Comparison of ENCODE assay signal across 9 cellular contexts in genomic region chr19:45117167-45117594, GRCh38. TPM values are rescaled to one million over a fixed set of nuclear protein-coding genes. Genes with fewer than 3 reads are reported as not detected.
DNase-seq lines count a peak whose midpoint lies in the region; ATAC-seq and TF ChIP-seq lines count a peak whose summit lies in the region.
"Had no signal": no experiment of that assay in that cellular context is flagged by ENCODE, and none has a peak within 500 bp of the region (broad histone marks: within the 10 kb centered on the region; RNA-seq: fewer than 3 reads in every experiment).

No MANE protein-coding gene starts in this region.

- intact Hi-C loops in psoas muscle (cut with DNase I): no loop called here

- H3K27me3 Mint-ChIP-seq in activated T-cell treated with anti-CD3 and anti-CD28 coated beads, Interleukin-2, amount 50 U/mL, for 24 hours: no peaks in the 10 kb centered on the region

- H3K4me1 ChIP-seq in psoas muscle (peaks cover 44% of the 10 kb centered on the region), gastroesophageal sphincter (peaks cover 0 to 24% (median 4%) of the 10 kb centered on the region in 3 donors)

- peaks cover 71% of the 10 kb centered on the region for H3K4me1 Mint-ChIP-seq in activated T-cell treated with anti-CD3 and anti-CD28 coated beads, Interleukin-2, amount 50 U/mL, for 24 hours (ENCODE audit: low read depth)

- H3K9me3 Mint-ChIP-seq in activated T-cell treated with anti-CD3 and anti-CD28 coated beads, Interleukin-2, amount 50 U/mL, for 24 hours: no peaks in the 10 kb centered on the region

- WGBS in psoas muscle, 3 donors: 74 to 82% (median 76%) methylated on average over 16 of the region's 16 CpGs
- 52% methylated on average over 5 of the region's 16 CpGs; no CpG with 5 or more reads in 1 of the 2 donors for WGBS in gastroesophageal sphincter (ENCODE audit: low coverage in 1 of 2), 2 donors

- peak; percentile 43 for ATAC-seq in GM21447 (IDR thresholded peaks at IDR 0.05; ENCODE audit: unreplicated experiment)
- no peak for ATAC-seq in psoas muscle
- no peak for ATAC-seq in HG03025 (IDR thresholded peaks at IDR 0.05; ENCODE audit: low FRiP score, unreplicated experiment)
- ATAC-seq in gastroesophageal sphincter: no peak
- ATAC-seq in SK-N-SH treated with all-trans-retinoic acid at 6 μM for 48 hours: no peak

- no peaks in the 10 kb centered on the region for H3K9me3 ChIP-seq in psoas muscle
- no peaks in the 10 kb centered on the region for H3K9me3 ChIP-seq in gastroesophageal sphincter

- H3K27ac ChIP-seq in psoas muscle: peak overlapping the region; percentile 89
- no peak overlapping the region for H3K27ac ChIP-seq in gastroesophageal sphincter

- H3K27ac Mint-ChIP-seq in activated T-cell treated with anti-CD3 and anti-CD28 coated beads, Interleukin-2, amount 50 U/mL, for 24 hours: peak overlapping the region; percentile 67

- H3K27me3 ChIP-seq in psoas muscle (ENCODE audit: insufficient read depth in 3 of 3, low read length in 2 of 3) (no peaks in the 10 kb centered on the region), gastroesophageal sphincter (no peaks in the 10 kb centered on the region)

- H3K36me3 ChIP-seq in psoas muscle (ENCODE audit: insufficient read depth in 1 of 2, low read depth in 1 of 2) (no peaks in the 10 kb centered on the region), gastroesophageal sphincter (no peaks in the 10 kb centered on the region)

- DNase-seq in NCI-H524 (lab: John Stamatoyannopoulos, UW): peak; percentile 43 to 80
- peak; percentile 74 for DNase-seq in activated T-cell treated with anti-CD3 and anti-CD28 coated beads, Interleukin-2, amount 50 U/mL, for 24 hours
- DNase-seq in psoas muscle: no peak
- DNase-seq in hepatic stellate cell (ENCODE audit: low spot score): no peak

- H3K36me3 Mint-ChIP-seq in activated T-cell treated with anti-CD3 and anti-CD28 coated beads, Interleukin-2, amount 50 U/mL, for 24 hours (ENCODE audit: low read depth): peaks cover 4% of the 10 kb centered on the region

- TF ChIP-seq CTCF in psoas muscle (IDR thresholded peaks at IDR 0.05) (no peak), gastroesophageal sphincter (IDR thresholded peaks at IDR 0.05) (no peak)

- H3K4me3 Mint-ChIP-seq in activated T-cell treated with anti-CD3 and anti-CD28 coated beads, Interleukin-2, amount 50 U/mL, for 24 hours: peak overlapping the region; percentile 36

- no peak for TF ChIP-seq POLR2A in gastroesophageal sphincter (IDR thresholded peaks at IDR 0.05)

- no peak for TF ChIP-seq EP300 in gastroesophageal sphincter (IDR thresholded peaks at IDR 0.05)

- no peak overlapping the region for H3K4me3 ChIP-seq in psoas muscle
- H3K4me3 ChIP-seq in gastroesophageal sphincter: no peak overlapping the region

TF ChIP-seq in SK-N-SH treated with all-trans-retinoic acid at 6 μM for 48 hours, 23 proteins besides CTCF, POLR2A, EP300 and RAD21:
- no peak for TF ChIP-seq ARNTL (CRISPR knock-in tag; IDR thresholded peaks at IDR 0.05; ENCODE audit: borderline replicate concordance, low read depth)
- TF ChIP-seq, protein P1, sequence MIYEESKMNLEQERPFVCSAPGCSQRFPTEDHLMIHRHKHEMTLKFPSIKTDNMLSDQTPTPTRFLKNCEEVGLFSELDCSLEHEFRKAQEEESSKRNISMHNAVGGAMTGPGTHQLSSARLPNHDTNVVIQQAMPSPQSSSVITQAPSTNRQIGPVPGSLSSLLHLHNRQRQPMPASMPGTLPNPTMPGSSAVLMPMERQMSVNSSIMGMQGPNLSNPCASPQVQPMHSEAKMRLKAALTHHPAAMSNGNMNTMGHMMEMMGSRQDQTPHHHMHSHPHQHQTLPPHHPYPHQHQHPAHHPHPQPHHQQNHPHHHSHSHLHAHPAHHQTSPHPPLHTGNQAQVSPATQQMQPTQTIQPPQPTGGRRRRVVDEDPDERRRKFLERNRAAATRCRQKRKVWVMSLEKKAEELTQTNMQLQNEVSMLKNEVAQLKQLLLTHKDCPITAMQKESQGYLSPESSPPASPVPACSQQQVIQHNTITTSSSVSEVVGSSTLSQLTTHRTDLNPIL (CRISPR knock-in tag; IDR thresholded peaks at IDR 0.05; ENCODE audit: low read depth): no peak
- TF ChIP-seq ISL1 (CRISPR knock-in tag; IDR thresholded peaks at IDR 0.05): no peak
- no peak for TF ChIP-seq SNAI2 (CRISPR knock-in tag; IDR thresholded peaks at IDR 0.05)
- TF ChIP-seq ZC3H10 (CRISPR knock-in tag; IDR thresholded peaks at IDR 0.05): no peak
- no peak for TF ChIP-seq PATZ1 (CRISPR knock-in tag; IDR thresholded peaks at IDR 0.05; ENCODE audit: borderline replicate concordance)
- no peak for TF ChIP-seq ZFP3 (CRISPR knock-in tag; IDR thresholded peaks at IDR 0.05)
- TF ChIP-seq ZNF565 (CRISPR knock-in tag; conservative IDR thresholded peaks at IDR 0.05; ENCODE audit: low read depth): no peak
- no peak for TF ChIP-seq OSR1 (CRISPR knock-in tag; IDR thresholded peaks at IDR 0.05)

RNA-seq across cellular contexts. Expression of gene PPP1R37, which starts 24.2 kb away (rescaled TPM):
- 10 to 100 TPM; 27.0 to 34.6 (median 29.1) TPM for total RNA-seq in psoas muscle
- 10 to 100 TPM; 25.5 to 39.5 (median 36.3) TPM for polyA plus RNA-seq in psoas muscle
- total RNA-seq in gastroesophageal sphincter: 10 to 100 TPM; 22.6 to 51.4 (median 24.6) TPM

RNA-seq across cellular contexts. Expression of gene GEMIN7, which starts 38.1 kb away (rescaled TPM):
- total RNA-seq in psoas muscle: 10 to 100 TPM; 19.6 to 27.3 (median 24.3) TPM
- polyA plus RNA-seq in psoas muscle: 10 to 100 TPM; 40.9 to 51.1 (median 50.3) TPM
- 10 to 100 TPM in 3 of 4 donors, 1 to 10 TPM in 1; 6.4 to 17.6 (median 14.8) TPM for total RNA-seq in gastroesophageal sphincter

RNA-seq across cellular contexts. Expression of gene ZNF296, which starts 40.9 kb away (rescaled TPM):
- total RNA-seq in psoas muscle (under 1 TPM in 3 of 4 donors, not detected in 1; 0.34 to 0.73 (median 0.36) TPM), gastroesophageal sphincter (under 1 TPM in 1 of 4 donors, not detected in 3; 0.50 TPM)
- polyA plus RNA-seq in psoas muscle: under 1 TPM; 0.22 to 0.62 (median 0.44) TPM
- total RNA-seq: LHCN-M2 had no signal

RNA-seq across cellular contexts. Expression of gene NKPD1, which starts 43.6 kb away (rescaled TPM):
- total RNA-seq in psoas muscle (under 1 TPM in 3 of 4 donors, not detected in 1; 0.06 to 0.09 (median 0.08) TPM), gastroesophageal sphincter (under 1 TPM in 2 of 4 donors, not detected in 2; 0.16 to 0.39 TPM)
- polyA plus RNA-seq in psoas muscle: under 1 TPM in 2 of 3 donors, not detected in 1; 0.08 to 0.18 TPM

Comparison
In these comparisons a context has a peak if more than half of its experiments do, and no peak if none do; other contexts are left out.
1. DNase-seq: peak in NCI-H524 (2 of 2) and activated T-cell treated with anti-CD3 and anti-CD28 coated beads, Interleukin-2, amount 50 U/mL, for 24 hours (single experiment); none in psoas muscle (0 of 2) and hepatic stellate cell (single experiment).